In genomic region chr19:16542894-16543498, GRCh38 we compare ENCODE assay signal across 9 cellular contexts. TPM values are rescaled to one million over a fixed set of nuclear protein-coding genes. Genes with fewer than 3 reads are reported as not detected.
A peak's percentile ranks its signal among the peaks of the same experiment; 100 is the strongest.
DNase-seq lines count a peak whose midpoint lies in the region; ATAC-seq, FAIRE-seq and TF ChIP-seq lines count a peak whose summit lies in the region.
"Had no signal": no experiment of that assay in that cellular context is flagged by ENCODE, and none has a peak within 500 bp of the region (broad histone marks: within the 10 kb centered on the region; RNA-seq: fewer than 3 reads in every experiment).

No MANE protein-coding gene starts in this region.

- TF ChIP-seq CTCF in natural killer cell (IDR thresholded peaks at IDR 0.05), result no peak

- H3K36me3 ChIP-seq in ES-I3 (ENCODE audit: insufficient read depth, low read length) (peaks cover 6% of the 10 kb centered on the region), duodenal mucosa (ENCODE audit: control insufficient read depth in 1 of 2, insufficient read depth in 2 of 2, low read length in 2 of 2) (peaks cover 4 to 6% of the 10 kb centered on the region in 2 donors)

- H3K27ac Mint-ChIP-seq in natural killer cell, result peak overlapping the region; percentile 86 to 90

- H3K4me1 ChIP-seq in ES-I3 (ENCODE audit: insufficient read depth, low read length) (0 out of 2 replicates have a peak, but pooled peaks cover 4% of the 10 kb centered on the region), duodenal mucosa (ENCODE audit: control insufficient read depth in 1 of 2, insufficient read depth in 2 of 2, low read length in 2 of 2) (peaks cover 9 to 16% of the 10 kb centered on the region in 2 donors)

- peak overlapping the region; percentile 92 to 98 for H3K4me3 ChIP-seq in duodenal mucosa (ENCODE audit: low read depth in 1 of 2, low read length in 2 of 2)

- no peaks in the 10 kb centered on the region for H3K27me3 Mint-ChIP-seq in natural killer cell (ENCODE audit: low read depth in 2 of 2)

- peak overlapping the region; percentile 94 for H3K4me3 Mint-ChIP-seq in natural killer cell

- no peaks in the 10 kb centered on the region for H3K9me3 ChIP-seq in ES-I3 (ENCODE audit: control insufficient read depth, insufficient read depth, low read length)
- H3K9me3 ChIP-seq in duodenal mucosa (ENCODE audit: control insufficient read depth in 1 of 2, low read length in 2 of 2), result no peaks in the 10 kb centered on the region

- no peak for ATAC-seq in natural killer cell

- H3K4me1 Mint-ChIP-seq in natural killer cell, result peaks cover 41 to 48% of the 10 kb centered on the region in 2 donors

- peak overlapping the region; percentile 79 for H3K27ac ChIP-seq in duodenal mucosa (ENCODE audit: low read depth, low read length)

- intact Hi-C loops in natural killer cell (cut with micrococcal nuclease), result loop anchor here (1.0 to 2.0 kb wide), 5 partner anchors 30 to 116 kb away; partner anchors contain the start of genes C19orf44, CALR3, MED26 and SLC35E1

- DNase-seq in OCI-M1 (lab: John Stamatoyannopoulos, UW), result peak; percentile 72
- DNase-seq in natural killer cell, result no peak
- no peak for DNase-seq in frontal cortex (ENCODE audit: low spot score in 2 of 2)
- no peak for DNase-seq in NCI-H2107 (lab: John Stamatoyannopoulos, UW)
- DNase-seq in epidermal melanocyte (ENCODE audit: insufficient read length, low spot score), result no peak
- DNase-seq in NCI-H1417 treated with DMSO at 0.1 percent for 48 hours (lab: John Stamatoyannopoulos, UW), result no peak

- no peaks in the 10 kb centered on the region for H3K9me3 Mint-ChIP-seq in natural killer cell

- H3K27me3 ChIP-seq in duodenal mucosa (ENCODE audit: control insufficient read depth in 1 of 2, insufficient read depth in 2 of 2, low read length in 2 of 2), result no peaks in the 10 kb centered on the region

- FAIRE-seq in frontal cortex (lab: Jason Lieb, UNC), result no peak
- FAIRE-seq: TTC549 had no signal

- no peaks in the 10 kb centered on the region for H3K36me3 Mint-ChIP-seq in natural killer cell

- H3K9ac ChIP-seq in ES-I3 (ENCODE audit: low read depth, low read length) (peak overlapping the region; percentile 100), duodenal mucosa (ENCODE audit: low read depth in 1 of 2, low read length in 2 of 2) (peak overlapping the region; percentile 85 to 97)

RNA-seq across cellular contexts. Expression of gene CHERP, which starts 0.8 kb away (rescaled TPM):
- total RNA-seq in natural killer cell (10 to 100 TPM; 46.5 to 70.8 (median 68.2) TPM), frontal cortex (5.3 TPM)

RNA-seq across cellular contexts. Expression of gene SLC35E1, which starts 29.2 kb away (rescaled TPM):
- total RNA-seq in natural killer cell, result 10 to 100 TPM; 53.2 to 55.5 (median 54.2) TPM
- 22.8 TPM for total RNA-seq in frontal cortex

RNA-seq across cellular contexts. Expression of gene C19orf44, which starts 46.8 kb away (rescaled TPM):
- total RNA-seq in natural killer cell (1 to 10 TPM; 1.2 to 2.8 (median 1.4) TPM), frontal cortex (3.3 TPM)

RNA-seq across cellular contexts. Expression of gene CALR3, which starts 47.0 kb away (rescaled TPM):
- total RNA-seq in natural killer cell, result not detected
- not detected for total RNA-seq in frontal cortex
